17 cellular contexts compared by ENCODE assay signal in the genomic region with DNA sequence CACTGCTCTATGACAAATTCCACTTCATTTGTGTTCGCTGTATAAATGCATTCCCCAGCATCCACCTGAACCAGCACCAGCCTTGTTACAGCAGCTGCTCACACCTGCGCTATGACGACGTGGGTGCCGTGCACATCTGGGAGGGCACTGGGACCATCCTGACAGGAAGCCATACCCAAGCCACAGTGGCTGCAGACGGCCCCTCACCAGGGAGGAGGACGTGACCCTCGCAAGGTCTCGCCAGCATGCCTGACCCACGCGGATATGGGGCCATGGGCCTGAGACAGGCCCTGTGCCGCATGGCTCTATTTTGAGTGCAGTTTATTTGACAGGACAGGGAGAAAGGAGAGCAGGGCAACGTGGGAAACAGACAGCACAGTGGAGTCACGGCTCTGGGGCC.
DNase-seq lines count a peak whose midpoint lies in the region; ATAC-seq and TF ChIP-seq lines count a peak whose summit lies in the region.
"Had no signal": no experiment of that assay in that cellular context is flagged by ENCODE, and none has a peak within 500 bp of the region (broad histone marks: within the 10 kb centered on the region; RNA-seq: fewer than 3 reads in every experiment).

No MANE protein-coding gene starts in this region.

- no peak overlapping the region for H3K4me3 Mint-ChIP-seq in activated naive CD4-positive, alpha-beta T cell treated with anti-CD3 and anti-CD28 coated beads, Interleukin-2, amount 10 ng/mL, durations not matched to agents 7 days and 5 days
- H3K4me3 Mint-ChIP-seq in activated CD8-positive, alpha-beta T cell treated with anti-CD3 and anti-CD28 coated beads for 36 hours: no peak overlapping the region
- H3K4me3 Mint-ChIP-seq: T-helper 1 cell treated with Interleukin-12 subunit alpha and Interleukin-12 subunit beta and Interleukin-4 antibody, amounts not matched to agents 30 μg/mL and 1 μg/mL, for 36 hours had no signal

- H3K4me1 Mint-ChIP-seq in activated naive CD4-positive, alpha-beta T cell treated with anti-CD3 and anti-CD28 coated beads, Interleukin-2, amount 10 ng/mL, durations not matched to agents 7 days and 5 days: peaks cover 23% of the 10 kb centered on the region
- peaks cover 28% of the 10 kb centered on the region for H3K4me1 Mint-ChIP-seq in activated CD8-positive, alpha-beta T cell treated with anti-CD3 and anti-CD28 coated beads for 36 hours (ENCODE audit: low read depth)

- TF ChIP-seq POLR2A in spleen (IDR thresholded peaks at IDR 0.05): no peak

- CTCF ChIA-PET in activated naive CD4-positive, alpha-beta T cell treated with anti-CD3 and anti-CD28 coated beads, Interleukin-2, amount 10 ng/mL, durations not matched to agents 7 days and 5 days (lab: Charles Lee): no interaction called here
- CTCF ChIA-PET in activated CD8-positive, alpha-beta T cell treated with anti-CD3 and anti-CD28 coated beads for 36 hours (lab: Charles Lee): interaction anchor here (1.1 kb wide), 1 partner anchor 9 kb away, joined by 3 read pairs; no protein-coding TSS in a partner anchor

- WGBS in spleen, 5 donors: 55 to 68% (median 62%) methylated on average over 14 of the region's 14 CpGs

- no peak overlapping the region for H3K4me3 ChIP-seq in left lung
- no peak overlapping the region for H3K4me3 ChIP-seq in spleen
- H3K4me3 ChIP-seq: esophagus muscularis mucosa, tibial artery had no signal

- intact Hi-C loops in activated CD8-positive, alpha-beta T cell treated with anti-CD3 and anti-CD28 coated beads for 36 hours (cut with micrococcal nuclease): loop anchor here (10.0 kb wide), 1 partner anchor 107 kb away; no protein-coding TSS in a partner anchor
- intact Hi-C loops in left lung (cut with DNase I) (no loop called here), spleen (cut with DNase I; ENCODE audit: low total_unique reads) (no loop called here)

- no peaks in the 10 kb centered on the region for H3K4me1 ChIP-seq in left lung
- H3K4me1 ChIP-seq in spleen: peaks cover 12 to 50% (median 30%) of the 10 kb centered on the region in 6 donors
- H3K4me1 ChIP-seq: tibial artery had no signal

- H3K9me3 ChIP-seq in left lung (peaks cover 0 to 24% of the 10 kb centered on the region in 2 donors), spleen (peaks cover 0 to 32% (median 19%) of the 10 kb centered on the region in 8 donors)

- H3K36me3 ChIP-seq in left lung (no peaks in the 10 kb centered on the region), spleen (no peaks in the 10 kb centered on the region)
- H3K36me3 ChIP-seq: esophagus muscularis mucosa had no signal

- no peak for DNase-seq in activated naive CD4-positive, alpha-beta T cell treated with anti-CD3 and anti-CD28 coated beads, Interleukin-2, amount 10 ng/mL, durations not matched to agents 7 days and 5 days
- DNase-seq in activated naive CD4-positive, alpha-beta T cell treated with Interleukin-2 at 50 U/mL for 16 hours: no peak
- DNase-seq in activated CD8-positive, alpha-beta T cell treated with anti-CD3 and anti-CD28 coated beads for 36 hours: no peak
- DNase-seq in left lung (peak; percentile 16 to 41), spleen (peak; percentile 74), SW480 (ENCODE audit: low spot score) (no peak), HuH-7 (ENCODE audit: low spot score) (no peak), RPMI8226 (no peak)
- DNase-seq: activated CD4-positive, alpha-beta T cell treated with anti-CD3 and anti-CD28 coated beads for 1 hour; activated T-cell treated with anti-CD3 and anti-CD28 coated beads, Interleukin-2, amount 50 U/mL, for 1 hour; dermis blood vessel endothelial cell; GDM1; NCI-H69; stimulated activated CD4-positive, alpha-beta T cell treated with anti-CD3 and anti-CD28 coated beads, Interleukin-1b, Interleukin-23, amount 100 ng/mL, for 48 hours had no signal

- H3K27me3 ChIP-seq in left lung (no peaks in the 10 kb centered on the region), spleen (replicated peaks in 1 of 7) (no peaks in the 10 kb centered on the region)
- H3K27me3 ChIP-seq: esophagus muscularis mucosa, tibial artery had no signal

- peaks cover 23% of the 10 kb centered on the region for H3K36me3 Mint-ChIP-seq in activated naive CD4-positive, alpha-beta T cell treated with anti-CD3 and anti-CD28 coated beads, Interleukin-2, amount 10 ng/mL, durations not matched to agents 7 days and 5 days
- peaks cover 17% of the 10 kb centered on the region for H3K36me3 Mint-ChIP-seq in activated CD8-positive, alpha-beta T cell treated with anti-CD3 and anti-CD28 coated beads for 36 hours (ENCODE audit: low read depth)

- H3K27ac ChIP-seq in left lung (no peak overlapping the region), spleen (no peak overlapping the region)
- H3K27ac ChIP-seq: esophagus muscularis mucosa, tibial artery had no signal

- peak; percentile 35 for ATAC-seq in activated CD8-positive, alpha-beta T cell treated with anti-CD3 and anti-CD28 coated beads for 36 hours
- ATAC-seq in left lung: no peak

- H3K9me3 Mint-ChIP-seq in activated naive CD4-positive, alpha-beta T cell treated with anti-CD3 and anti-CD28 coated beads, Interleukin-2, amount 10 ng/mL, durations not matched to agents 7 days and 5 days: peaks cover 24% of the 10 kb centered on the region
- H3K9me3 Mint-ChIP-seq in activated CD8-positive, alpha-beta T cell treated with anti-CD3 and anti-CD28 coated beads for 36 hours: peaks cover 21% of the 10 kb centered on the region

- H3K27me3 Mint-ChIP-seq in activated naive CD4-positive, alpha-beta T cell treated with anti-CD3 and anti-CD28 coated beads, Interleukin-2, amount 10 ng/mL, durations not matched to agents 7 days and 5 days: peaks cover 3% of the 10 kb centered on the region
- H3K27me3 Mint-ChIP-seq in activated CD8-positive, alpha-beta T cell treated with anti-CD3 and anti-CD28 coated beads for 36 hours: no peaks in the 10 kb centered on the region

- POLR2A ChIA-PET in activated CD8-positive, alpha-beta T cell treated with anti-CD3 and anti-CD28 coated beads for 36 hours (lab: Charles Lee): no interaction called here

- peak overlapping the region; percentile 53 for H3K27ac Mint-ChIP-seq in activated naive CD4-positive, alpha-beta T cell treated with anti-CD3 and anti-CD28 coated beads, Interleukin-2, amount 10 ng/mL, durations not matched to agents 7 days and 5 days
- peak overlapping the region; percentile 51 for H3K27ac Mint-ChIP-seq in activated CD8-positive, alpha-beta T cell treated with anti-CD3 and anti-CD28 coated beads for 36 hours

- TF ChIP-seq CTCF in activated CD8-positive, alpha-beta T cell treated with anti-CD3 and anti-CD28 coated beads for 36 hours (IDR thresholded peaks at IDR 0.05): no peak
- no peak for TF ChIP-seq CTCF in left lung (IDR thresholded peaks at IDR 0.05)
- TF ChIP-seq CTCF in spleen (IDR thresholded peaks at IDR 0.05 in 8 of 11, conservative IDR thresholded peaks at IDR 0.05 in 3 of 11): no peak

Comparison
In these comparisons a context has a peak if more than half of its experiments do, and no peak if none do; other contexts are left out.
1. DNase-seq: peak in left lung (2 of 2) and spleen (single experiment); none in activated naive CD4-positive, alpha-beta T cell treated with anti-CD3 and anti-CD28 coated beads, Interleukin-2, amount 10 ng/mL, durations not matched to agents 7 days and 5 days (single experiment), activated naive CD4-positive, alpha-beta T cell treated with Interleukin-2 at 50 U/mL for 16 hours (single experiment), activated CD8-positive, alpha-beta T cell treated with anti-CD3 and anti-CD28 coated beads for 36 hours (single experiment), SW480 (single experiment), HuH-7 (single experiment) and RPMI8226 (single experiment).